ENCODE assay signal across 22 cellular contexts in the genomic region with DNA sequence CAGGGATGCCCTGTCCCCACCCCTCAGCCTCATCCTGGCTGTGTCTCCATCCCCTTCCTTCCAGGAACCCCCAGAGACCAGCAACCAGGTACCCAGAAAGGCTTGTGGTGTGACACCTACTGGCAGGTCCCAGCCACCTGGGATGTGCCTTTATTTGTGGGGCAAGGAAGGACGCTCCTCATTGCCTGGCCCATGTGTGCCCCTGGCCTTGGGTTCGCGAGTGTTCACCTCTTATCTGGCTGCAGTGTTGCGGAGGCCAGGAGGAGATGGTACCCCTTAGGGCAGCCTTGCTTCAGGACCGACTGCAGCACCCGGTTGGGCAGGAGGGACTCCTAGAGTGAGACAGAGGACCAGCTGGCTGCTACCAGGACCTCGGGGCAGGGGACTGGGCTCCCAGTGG. TPM values are rescaled to one million over a fixed set of nuclear protein-coding genes. Genes with fewer than 3 reads are reported as not detected.
DNase-seq lines count a peak whose midpoint lies in the region; ATAC-seq and TF ChIP-seq lines count a peak whose summit lies in the region.
"Had no signal": no experiment of that assay in that cellular context is flagged by ENCODE, and none has a peak within 500 bp of the region (broad histone marks: within the 10 kb centered on the region; RNA-seq: fewer than 3 reads in every experiment).

No MANE protein-coding gene starts in this region.

- H2BK5ac ChIP-seq in neuronal stem cell (ENCODE audit: low read length): no peak overlapping the region

- H3K27ac ChIP-seq in coronary artery (no peak overlapping the region), neuronal stem cell (replicated peaks; ENCODE audit: low read length) (no peak overlapping the region)
- H3K27ac ChIP-seq: epithelial cell of prostate, GM23248, testis had no signal

- TF ChIP-seq CTCF in GM06990 (IDR thresholded peaks at IDR 0.05; ENCODE audit: insufficient read depth, low read length, poor library complexity, severe bottlenecking) (peak; percentile 22), LNCaP clone FGC (IDR thresholded peaks at IDR 0.05; ENCODE audit: control insufficient read depth, extremely low read depth, insufficient read depth) (0 out of 2 replicates have a peak, but pooled peaks have one; percentile 5), coronary artery (IDR thresholded peaks at IDR 0.05) (no peak)

- no peak overlapping the region for H4K91ac ChIP-seq in neuronal stem cell (ENCODE audit: low read depth, low read length, poor library complexity)

- H3K14ac ChIP-seq in neuronal stem cell (ENCODE audit: low read length): no peak overlapping the region

- no peaks in the 10 kb centered on the region for H3K36me3 ChIP-seq in GM06990 (ENCODE audit: control insufficient read depth, insufficient read depth, low read length)
- H3K36me3 ChIP-seq in neuronal stem cell (replicated peaks in 1 of 2; ENCODE audit: control insufficient read depth in 2 of 2, insufficient read depth in 2 of 2, low read length in 2 of 2): no peaks in the 10 kb centered on the region

- peak overlapping the region; percentile 23 for H2AK5ac ChIP-seq in neuronal stem cell (ENCODE audit: low read depth, low read length)

- H3K18ac ChIP-seq in neuronal stem cell (ENCODE audit: low read length): no peak overlapping the region

- ATAC-seq in HG02623 (IDR thresholded peaks at IDR 0.05; ENCODE audit: unreplicated experiment): no peak
- ATAC-seq: activated naive CD4-positive, alpha-beta T cell treated with anti-CD3 and anti-CD28 coated beads, Interleukin-2, amount 50 U/mL, for 72 hours; left lobe of liver; naive thymus-derived CD8-positive, alpha-beta T cell; SK-N-SH treated with all-trans-retinoic acid at 6 μM for 48 hours had no signal

- WGBS in neuronal stem cell (ENCODE audit: extremely low coverage in 2 of 2, insufficient read length in 2 of 2, insufficient replicate concordance in 1 of 2), 2 donors: no CpG with 5 or more reads among the region's 7 CpGs

- no peak overlapping the region for H2BK15ac ChIP-seq in neuronal stem cell (ENCODE audit: low read length)

- H3K4me3 ChIP-seq in GM06990 (replicated peaks; ENCODE audit: low read depth, low read length): no peak overlapping the region
- H3K4me3 ChIP-seq in LNCaP clone FGC (ENCODE audit: low read depth, low read length): no peak overlapping the region
- H3K4me3 ChIP-seq in coronary artery: no peak overlapping the region
- no peak overlapping the region for H3K4me3 ChIP-seq in neuronal stem cell (ENCODE audit: low read length in 2 of 2)
- H3K4me3 ChIP-seq: testis had no signal

- no peak overlapping the region for H2BK120ac ChIP-seq in neuronal stem cell (ENCODE audit: low read depth, low read length)

- no peaks in the 10 kb centered on the region for H3K79me1 ChIP-seq in neuronal stem cell (ENCODE audit: low read depth, low read length)

- peaks cover 22 to 38% of the 10 kb centered on the region in 2 donors for H3K4me1 ChIP-seq in neuronal stem cell (ENCODE audit: control insufficient read depth in 2 of 2, insufficient read depth in 1 of 2, low read depth in 1 of 2, low read length in 2 of 2)

- H3K23ac ChIP-seq in neuronal stem cell (ENCODE audit: low read depth, low read length, poor library complexity): no peak overlapping the region

- H2AFZ ChIP-seq in neuronal stem cell (ENCODE audit: low read length): no peak overlapping the region

- no peak overlapping the region for H3K9ac ChIP-seq in neuronal stem cell (ENCODE audit: low read depth, low read length, poor library complexity)

- no peaks in the 10 kb centered on the region for H3K9me3 ChIP-seq in neuronal stem cell (replicated peaks in 1 of 2; ENCODE audit: control insufficient read depth in 2 of 2, insufficient read depth in 1 of 2, low read depth in 1 of 2, low read length in 2 of 2)
- H3K9me3 ChIP-seq: testis had no signal

- H3K4ac ChIP-seq in neuronal stem cell (ENCODE audit: low read length): no peak overlapping the region

- no peak overlapping the region for H3K4me2 ChIP-seq in neuronal stem cell (ENCODE audit: insufficient read depth, low read length, poor library complexity, severe bottlenecking)

- H4K8ac ChIP-seq in neuronal stem cell (ENCODE audit: low read depth, low read length): no peak overlapping the region

- H2BK12ac ChIP-seq in neuronal stem cell (ENCODE audit: low read length): peak overlapping the region; percentile 76

- DNase-seq in GM06990 (ENCODE audit: extremely low read depth, insufficient read length): no peak
- DNase-seq in LNCaP clone FGC (ENCODE audit: low read depth): no peak
- peak; percentile 73 for DNase-seq in coronary artery (ENCODE audit: low spot score)
- no peak for DNase-seq in neuronal stem cell (ENCODE audit: low spot score)
- DNase-seq in NCI-H1092 (lab: John Stamatoyannopoulos, UW): no peak
- DNase-seq in stimulated activated CD4-positive, alpha-beta T cell treated with anti-CD3 and anti-CD28 coated beads, Interleukin-4, amount 100 ng/mL, for 4 hours: no peak
- no peak for DNase-seq in COLO668 (lab: John Stamatoyannopoulos, UW; ENCODE audit: unreplicated experiment)
- DNase-seq: activated CD4-positive, alpha-beta T cell treated with anti-CD3 and anti-CD28 coated beads, Interleukin-2, amount 50 U/mL, for 4 hours; GM23248; naive thymus-derived CD8-positive, alpha-beta T cell; NCI-H187 treated with DMSO at 0.1 percent for 48 hours; NCI-H748 treated with DMSO at 0.1 percent for 48 hours; retina; stimulated activated CD4-positive, alpha-beta T cell treated with anti-CD3 and anti-CD28 coated beads, Interleukin-4, amount 100 ng/mL, for 1 hour; stimulated activated naive CD4-positive, alpha-beta T cell; testis had no signal

- no peaks in the 10 kb centered on the region; the same call in 1 of the 2 replicates for H3K27me3 ChIP-seq in GM06990 (replicated peaks; ENCODE audit: control insufficient read depth, insufficient read depth, low read length)
- no peaks in the 10 kb centered on the region for H3K27me3 ChIP-seq in neuronal stem cell (ENCODE audit: control insufficient read depth in 3 of 3, insufficient read depth in 3 of 3, low read depth in 1 of 3, low read length in 3 of 3)
- H3K27me3 ChIP-seq: testis had no signal

RNA-seq across cellular contexts. Expression of gene C9orf50, which starts 8.8 kb away (rescaled TPM):
- polyA plus RNA-seq in neuronal stem cell (2013, experiment 1 of 2): 0.11 TPM
- 0.07 TPM for polyA plus RNA-seq in neuronal stem cell (2013, experiment 2 of 2)
- polyA plus RNA-seq: CD14-positive monocyte; naive thymus-derived CD8-positive, alpha-beta T cell had no signal

RNA-seq across cellular contexts. Expression of gene NTMT1, which starts 13.8 kb away (rescaled TPM):
- 24.4 TPM for polyA plus RNA-seq in neuronal stem cell (2013, experiment 1 of 2)
- polyA plus RNA-seq in neuronal stem cell (2013, experiment 2 of 2): 22.5 TPM

RNA-seq across cellular contexts. Expression of gene ASB6, which starts 29.8 kb away (rescaled TPM):
- polyA plus RNA-seq in neuronal stem cell (2013, experiment 1 of 2): 10.1 TPM
- polyA plus RNA-seq in neuronal stem cell (2013, experiment 2 of 2): 10.5 TPM

RNA-seq across cellular contexts. Expression of gene PRRX2, which starts 53.3 kb away (rescaled TPM):
- 26.3 TPM for polyA plus RNA-seq in neuronal stem cell (2013, experiment 1 of 2)
- 25.0 TPM for polyA plus RNA-seq in neuronal stem cell (2013, experiment 2 of 2)
- polyA plus RNA-seq: CD14-positive monocyte; naive thymus-derived CD8-positive, alpha-beta T cell had no signal
